28 cellular contexts compared by ENCODE assay signal in the genomic region with DNA sequence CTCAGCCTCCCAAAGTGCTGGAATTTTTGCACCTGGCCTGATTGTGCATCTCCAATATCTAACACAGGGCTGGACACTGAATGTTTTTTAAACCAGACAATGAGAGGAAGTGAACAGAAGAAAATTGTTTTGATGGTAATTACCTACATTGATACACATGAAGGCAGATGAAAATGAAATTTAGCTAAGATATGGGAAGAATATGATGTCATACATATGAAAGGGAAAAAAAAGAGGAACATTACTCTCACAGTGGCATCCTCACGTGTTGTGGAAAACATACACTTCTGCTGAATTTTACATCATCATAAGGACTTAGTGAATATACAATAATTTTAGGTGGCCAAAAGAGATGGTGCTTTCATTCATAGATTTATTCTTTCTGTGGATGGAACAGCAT.
"Had no signal": no experiment of that assay in that cellular context is flagged by ENCODE, and none has a peak within 500 bp of the region (broad histone marks: within the 10 kb centered on the region; RNA-seq: fewer than 3 reads in every experiment).

No MANE protein-coding gene starts in this region.

- H3K4me1 ChIP-seq: colonic mucosa, esophagus muscularis mucosa, esophagus squamous epithelium, gastrocnemius medialis, gastroesophageal sphincter, heart left ventricle, heart right ventricle had no signal

- ATAC-seq: effector memory CD8-positive, alpha-beta T cell; esophagus mucosa; foreskin keratinocyte; gastrocnemius medialis; gastroesophageal sphincter; heart left ventricle; heart right ventricle had no signal

- H3K27me3 ChIP-seq: esophagus squamous epithelium, foreskin keratinocyte, gastrocnemius medialis, heart left ventricle, heart right ventricle had no signal

- H3K27ac ChIP-seq: colonic mucosa, coronary artery, dorsolateral prefrontal cortex, epithelial cell of prostate, esophagus muscularis mucosa, esophagus squamous epithelium, foreskin keratinocyte, gastrocnemius medialis, gastroesophageal sphincter, heart left ventricle, heart right ventricle had no signal

- H3K4me3 Mint-ChIP-seq: dendritic cell treated with granulocyte-macrophage colony-stimulating factor and Interleukin-4, amounts not matched to agents 40 ng/mL and 50 ng/mL, for 4 days; effector memory CD8-positive, alpha-beta T cell; endodermal cell had no signal

- FAIRE-seq: colon, endometrium, frontal cortex had no signal

- H3K36me3 ChIP-seq: colonic mucosa, esophagus muscularis mucosa, esophagus squamous epithelium, gastrocnemius medialis, gastroesophageal sphincter, heart left ventricle, heart right ventricle had no signal

- H3K9me3 ChIP-seq: colonic mucosa, esophagus muscularis mucosa, esophagus squamous epithelium, gastrocnemius medialis, gastroesophageal sphincter, heart left ventricle, heart right ventricle had no signal

- H3K9me3 Mint-ChIP-seq: dendritic cell treated with granulocyte-macrophage colony-stimulating factor and Interleukin-4, amounts not matched to agents 40 ng/mL and 50 ng/mL, for 4 days; effector memory CD8-positive, alpha-beta T cell; endodermal cell had no signal

- H3K27me3 Mint-ChIP-seq: dendritic cell treated with granulocyte-macrophage colony-stimulating factor and Interleukin-4, amounts not matched to agents 40 ng/mL and 50 ng/mL, for 4 days; effector memory CD8-positive, alpha-beta T cell had no signal

- DNase-seq: colonic mucosa; cortex of kidney; dermis blood vessel endothelial cell; dorsolateral prefrontal cortex; effector CD4-positive, alpha-beta T cell; effector CD8-positive, alpha-beta T cell; effector memory CD4-positive, alpha-beta T cell; effector memory CD8-positive, alpha-beta T cell; endodermal cell; erythroblast; esophagus squamous epithelium; foreskin fibroblast; foreskin keratinocyte; foreskin melanocyte; gastrocnemius medialis; glutamatergic neuron; head of caudate nucleus; heart left ventricle; heart right ventricle had no signal

- H3K4me3 ChIP-seq: colonic mucosa, coronary artery, dorsolateral prefrontal cortex, esophagus muscularis mucosa, esophagus squamous epithelium, gastrocnemius medialis, gastroesophageal sphincter, heart left ventricle, heart right ventricle had no signal

- H3K27ac Mint-ChIP-seq: dendritic cell treated with granulocyte-macrophage colony-stimulating factor and Interleukin-4, amounts not matched to agents 40 ng/mL and 50 ng/mL, for 4 days; effector memory CD8-positive, alpha-beta T cell; endodermal cell had no signal
